In genomic region chr10:47026301-47027107, GRCh38 we compare ENCODE assay signal across 22 cellular contexts.
DNase-seq lines count a peak whose midpoint lies in the region; ATAC-seq, FAIRE-seq and TF ChIP-seq lines count a peak whose summit lies in the region.
"Had no signal": no experiment of that assay in that cellular context is flagged by ENCODE, and none has a peak within 500 bp of the region (broad histone marks: within the 10 kb centered on the region; RNA-seq: fewer than 3 reads in every experiment).

No MANE protein-coding gene starts in this region.

- no peaks in the 10 kb centered on the region for H3K27me3 Mint-ChIP-seq in central memory CD8-positive, alpha-beta T cell
- peaks cover 3% of the 10 kb centered on the region for H3K27me3 Mint-ChIP-seq in mesothelial cell of epicardium (ENCODE audit: low read depth)
- H3K27me3 Mint-ChIP-seq: stimulated activated naive CD8-positive, alpha-beta T cell treated with anti-CD3 and anti-CD28 coated beads, Interleukin-15, Interleukin-2, amounts not matched to agents 100 ng/mL and 50 ng/mL, for 24 hours had no signal

- TF ChIP-seq RAD21 in HepG2 (CRISPR knock-in tag; IDR thresholded peaks at IDR 0.05): no peak

- H2AFZ ChIP-seq in HepG2 (ENCODE audit: low read length): no peak overlapping the region
- H2AFZ ChIP-seq: GM23248 had no signal

- TF ChIP-seq CTCF in right lobe of liver (IDR thresholded peaks at IDR 0.05) (no peak), HepG2 (CRISPR knock-in tag; IDR thresholded peaks at IDR 0.05) (no peak), mesothelial cell of epicardium (IDR thresholded peaks at IDR 0.05; ENCODE audit: unreplicated experiment) (no peak)

- ATAC-seq in right lobe of liver: no peak
- ATAC-seq in HepG2: no peak
- ATAC-seq in central memory CD8-positive, alpha-beta T cell (replicated peaks; ENCODE audit: extremely low read depth, poor library complexity, severe bottlenecking): no peak
- ATAC-seq in HG02973 (IDR thresholded peaks at IDR 0.05; ENCODE audit: unreplicated experiment): no peak

- no peaks in the 10 kb centered on the region for H3K9me3 ChIP-seq in right lobe of liver
- no peaks in the 10 kb centered on the region for H3K9me3 ChIP-seq in HepG2 (ENCODE audit: low read length)
- H3K9me3 ChIP-seq: adrenal gland, neutrophil, uterus had no signal

- no peak overlapping the region for H3K27ac Mint-ChIP-seq in central memory CD8-positive, alpha-beta T cell (ENCODE audit: low read depth)
- no peak overlapping the region for H3K27ac Mint-ChIP-seq in mesothelial cell of epicardium
- H3K27ac Mint-ChIP-seq: activated T-helper 1 cell treated with anti-CD3 and anti-CD28 coated beads, Interleukin-12 subunit alpha, Interleukin-12 subunit beta, Interleukin-2, Interleukin-4 antibody, amounts not matched to agents 30 ng/mL and 10 ng/mL and 1 ng/mL, durations not matched to agents 14 hours and 24 hours and 36 hours; stimulated activated naive CD8-positive, alpha-beta T cell treated with anti-CD3 and anti-CD28 coated beads, Interleukin-15, Interleukin-2, amounts not matched to agents 100 ng/mL and 50 ng/mL, for 24 hours had no signal

- FAIRE-seq in HepG2 (lab: Jason Lieb, UNC): no peak
- FAIRE-seq: keratinocyte had no signal

- CTCF ChIA-PET in HepG2 (lab: Yijun Ruan, JAX; ENCODE audit: low intra/inter-chr PET ratio, low total read pairs): interaction anchor here (3.0 kb wide), 1 partner anchor 286 kb away, joined by 18 read pairs; no protein-coding TSS in a partner anchor

- TF ChIP-seq EP300 in HepG2 (IDR thresholded peaks at IDR 0.05; ENCODE audit: low read depth in 2 of 2, low read length in 2 of 2) (no peak), HepG2 (CRISPR knock-in tag; IDR thresholded peaks at IDR 0.05; ENCODE audit: borderline replicate concordance) (no peak)

- WGBS in right lobe of liver (ENCODE audit: insufficient coverage, low coverage, low lambda C conversion rate, missing lambda C conversion rate): 60% methylated on average over 1 of the region's 11 CpGs
- WGBS in HepG2 (ENCODE audit: low lambda C conversion rate): 80% methylated on average over 1 of the region's 11 CpGs

- intact Hi-C loops in right lobe of liver (cut with DNase I) (loop anchor here in 1 of 2 donors (5.0 kb wide), 1 partner anchor 286 kb away; no protein-coding TSS in a partner anchor), HepG2 (cut with micrococcal nuclease; ENCODE audit: unreplicated experiment) (loop anchor here (1.0 kb wide), 1 partner anchor 17 kb away; no protein-coding TSS in a partner anchor)

- peaks cover 2% of the 10 kb centered on the region for H3K36me3 Mint-ChIP-seq in central memory CD8-positive, alpha-beta T cell (ENCODE audit: insufficient read depth)
- H3K36me3 Mint-ChIP-seq in mesothelial cell of epicardium: no peaks in the 10 kb centered on the region
- H3K36me3 Mint-ChIP-seq: CD8-positive, alpha-beta memory T cell had no signal

- no peaks in the 10 kb centered on the region for H3K27me3 ChIP-seq in right lobe of liver
- H3K27me3 ChIP-seq in HepG2 (ENCODE audit: control insufficient read depth in 1 of 2, insufficient read depth in 2 of 2, low read length in 2 of 2): peaks cover 4 to 28% of the 10 kb centered on the region in 2 experiments; a peak in 4 of 5 replicates
- H3K27me3 ChIP-seq: adrenal gland, cardiac muscle cell, neutrophil, uterus had no signal

- in situ Hi-C loops in HepG2 (cut with HindIII; ENCODE audit: extremely low pct_ligation_motif_present, low pct_unique_long_range_greater_than_20kb): loop anchor here (10.0 kb wide), 1 partner anchor 278 kb away; the partner anchor contains the start of gene GDF10

- no peaks in the 10 kb centered on the region for H3K9me3 Mint-ChIP-seq in central memory CD8-positive, alpha-beta T cell
- no peaks in the 10 kb centered on the region for H3K9me3 Mint-ChIP-seq in mesothelial cell of epicardium
- H3K9me3 Mint-ChIP-seq: activated T-helper 1 cell treated with anti-CD3 and anti-CD28 coated beads, Interleukin-12 subunit alpha, Interleukin-12 subunit beta, Interleukin-2, Interleukin-4 antibody, amounts not matched to agents 30 ng/mL and 10 ng/mL and 1 ng/mL, durations not matched to agents 14 hours and 24 hours and 36 hours; CD8-positive, alpha-beta memory T cell; stimulated activated naive CD8-positive, alpha-beta T cell treated with anti-CD3 and anti-CD28 coated beads, Interleukin-15, Interleukin-2, amounts not matched to agents 100 ng/mL and 50 ng/mL, for 24 hours had no signal

- H3K4me3 ChIP-seq in right lobe of liver: no peak overlapping the region
- no peak overlapping the region for H3K4me3 ChIP-seq in HepG2 (replicated peaks in 1 of 3; ENCODE audit: insufficient read depth in 1 of 3, low read depth in 2 of 3, low read length in 3 of 3)
- H3K4me3 ChIP-seq: adrenal gland, cardiac muscle cell, GM23248, uterus had no signal

- H4K20me1 ChIP-seq in HepG2 (ENCODE audit: insufficient read depth, low read length): no peaks in the 10 kb centered on the region

- BruUV-seq in HepG2 (replicated peaks; lab: Mats Ljungman, UMichigan): no TSS peak

- H3K27ac ChIP-seq in right lobe of liver (no peak overlapping the region), HepG2 (ENCODE audit: extremely low read length, insufficient read depth, low read length) (no peak overlapping the region)
- H3K27ac ChIP-seq: adrenal gland, cardiac muscle cell, neutrophil, RWPE1, uterus had no signal

- no peaks in the 10 kb centered on the region for H3K4me1 Mint-ChIP-seq in central memory CD8-positive, alpha-beta T cell
- H3K4me1 Mint-ChIP-seq in mesothelial cell of epicardium: no peaks in the 10 kb centered on the region

- no peak for TF ChIP-seq POLR2A in right lobe of liver (IDR thresholded peaks at IDR 0.05)
- TF ChIP-seq POLR2A in HepG2 (IDR thresholded peaks at IDR 0.05; ENCODE audit: insufficient read depth in 1 of 2, low read depth in 2 of 2, low read length in 2 of 2): no peak

- no peaks in the 10 kb centered on the region for H3K79me2 ChIP-seq in HepG2 (ENCODE audit: insufficient read depth, low read length)

- peak; percentile 9 to 35 (median 31) for DNase-seq in right lobe of liver
- no peak for DNase-seq in HepG2 (ENCODE audit: low spot score)
- peak; percentile 4 to 7 for DNase-seq in central memory CD8-positive, alpha-beta T cell (ENCODE audit: low spot score in 2 of 2)
- peak; percentile 12 to 34 for DNase-seq in mesothelial cell of epicardium (ENCODE audit: low spot score in 2 of 2, unreplicated experiment in 2 of 2)
- peak; percentile 24 for DNase-seq in ureter (ENCODE audit: low spot score)
- DNase-seq in NCI-H446 (lab: John Stamatoyannopoulos, UW): no peak
- no peak for DNase-seq in activated CD4-positive, CD25-positive, alpha-beta regulatory T cell treated with anti-CD3 and anti-CD28 coated beads, Interleukin-2, amount 50 U/mL, for 72 hours
- DNase-seq: activated CD4-positive, alpha-beta T cell treated with anti-CD3 and anti-CD28 coated beads for 48 hours; CD8-positive, alpha-beta memory T cell; DMS79; NCI-H187; NCI-H446 treated with DMSO at 0.1 percent for 48 hours had no signal

- H3K4me3 Mint-ChIP-seq in central memory CD8-positive, alpha-beta T cell: no peak overlapping the region
- no peak overlapping the region for H3K4me3 Mint-ChIP-seq in mesothelial cell of epicardium
- H3K4me3 Mint-ChIP-seq: activated T-helper 1 cell treated with anti-CD3 and anti-CD28 coated beads, Interleukin-12 subunit alpha, Interleukin-12 subunit beta, Interleukin-2, Interleukin-4 antibody, amounts not matched to agents 30 ng/mL and 10 ng/mL and 1 ng/mL, durations not matched to agents 14 hours and 24 hours and 36 hours; CD8-positive, alpha-beta memory T cell; stimulated activated naive CD8-positive, alpha-beta T cell treated with anti-CD3 and anti-CD28 coated beads, Interleukin-15, Interleukin-2, amounts not matched to agents 100 ng/mL and 50 ng/mL, for 24 hours had no signal

- H3K4me1 ChIP-seq in right lobe of liver (no peaks in the 10 kb centered on the region), HepG2 (ENCODE audit: insufficient read depth, low read length) (peaks cover 14% of the 10 kb centered on the region)
- H3K4me1 ChIP-seq: adrenal gland, uterus had no signal

- no peak overlapping the region for H3K4me2 ChIP-seq in HepG2 (ENCODE audit: low read depth, low read length)

- POLR2A ChIA-PET in HepG2 (lab: Yijun Ruan, JAX): no interaction called here

- no peak overlapping the region for H3K9ac ChIP-seq in HepG2 (ENCODE audit: insufficient read depth, low read depth, low read length)
- H3K9ac ChIP-seq: GM23248 had no signal

- H3K36me3 ChIP-seq in right lobe of liver (no peaks in the 10 kb centered on the region), HepG2 (replicated peaks in 1 of 2; ENCODE audit: control insufficient read depth in 1 of 2, insufficient read depth in 2 of 2, low read length in 2 of 2) (no peaks in the 10 kb centered on the region)
- H3K36me3 ChIP-seq: adrenal gland, cardiac muscle cell, neutrophil, uterus had no signal

TF ChIP-seq in HepG2, 621 proteins besides CTCF, POLR2A, EP300 and RAD21:
- no peak for TF ChIP-seq ZNF569 (CRISPR knock-in tag; IDR thresholded peaks at IDR 0.05; ENCODE audit: borderline replicate concordance)
- TF ChIP-seq ATF4 (CRISPR knock-in tag; IDR thresholded peaks at IDR 0.05): no peak
- no peak for TF ChIP-seq SMARCC2 (IDR thresholded peaks at IDR 0.05)
- TF ChIP-seq ZNF766 (CRISPR knock-in tag; IDR thresholded peaks at IDR 0.05; ENCODE audit: borderline replicate concordance): no peak

Comparison
In these comparisons a context has a peak if more than half of its experiments do, and no peak if none do; other contexts are left out.
1. DNase-seq: peak in right lobe of liver (3 of 3), central memory CD8-positive, alpha-beta T cell (2 of 2), mesothelial cell of epicardium (2 of 2) and ureter (single experiment); none in HepG2 (single experiment), NCI-H446 (0 of 2) and activated CD4-positive, CD25-positive, alpha-beta regulatory T cell treated with anti-CD3 and anti-CD28 coated beads, Interleukin-2, amount 50 U/mL, for 72 hours (single experiment).